11 cellular contexts compared by ENCODE assay signal in genomic region chr7:100677308-100678095, GRCh38. TPM values are rescaled to one million over a fixed set of nuclear protein-coding genes. Genes with fewer than 3 reads are reported as not detected.
DNase-seq lines count a peak whose midpoint lies in the region; ATAC-seq and TF ChIP-seq lines count a peak whose summit lies in the region.
"Had no signal": no experiment of that assay in that cellular context is flagged by ENCODE, and none has a peak within 500 bp of the region (broad histone marks: within the 10 kb centered on the region; RNA-seq: fewer than 3 reads in every experiment).

No MANE protein-coding gene starts in this region.

- ATAC-seq in CD4-positive, alpha-beta T cell (ENCODE audit: poor library complexity): no peak
- no peak for ATAC-seq in central memory CD8-positive, alpha-beta T cell (replicated peaks; ENCODE audit: extremely low read depth, poor library complexity, severe bottlenecking)
- ATAC-seq in HG03095 (IDR thresholded peaks at IDR 0.05; ENCODE audit: unreplicated experiment): no peak
- ATAC-seq in GM21515 (IDR thresholded peaks at IDR 0.05; ENCODE audit: unreplicated experiment): no peak
- ATAC-seq: HCT116 had no signal

- no peak for DNase-seq in CD4-positive, alpha-beta T cell
- DNase-seq in H7 (peak; percentile 63), neural progenitor cell (ENCODE audit: low spot score) (no peak), COLO668 (lab: John Stamatoyannopoulos, UW; ENCODE audit: unreplicated experiment) (no peak)
- DNase-seq in central memory CD8-positive, alpha-beta T cell (ENCODE audit: low spot score in 2 of 2): no peak
- DNase-seq: amygdala; effector memory CD4-positive, alpha-beta T cell had no signal

- H2AFZ ChIP-seq in neural progenitor cell (replicated peaks): no peak overlapping the region

- H3K9me3 Mint-ChIP-seq in CD4-positive, alpha-beta T cell: no peaks in the 10 kb centered on the region
- H3K9me3 Mint-ChIP-seq in central memory CD8-positive, alpha-beta T cell: no peaks in the 10 kb centered on the region
- no peaks in the 10 kb centered on the region for H3K9me3 Mint-ChIP-seq in neural progenitor cell

- H3K9me3 ChIP-seq in CD4-positive, alpha-beta T cell (ENCODE audit: control insufficient read depth, low read length): no peaks in the 10 kb centered on the region
- no peaks in the 10 kb centered on the region for H3K9me3 ChIP-seq in neural progenitor cell (ENCODE audit: low read depth)
- H3K9me3 ChIP-seq: Peyer's patch had no signal

- CTCF ChIA-PET in CD4-positive, alpha-beta T cell (lab: Charles Lee): interaction anchor here (0.9 to 1.0 kb wide), 2 partner anchors 15 to 28 kb away, joined by 3 to 5 read pairs; no protein-coding TSS in a partner anchor

- H3K27me3 ChIP-seq in CD4-positive, alpha-beta T cell (ENCODE audit: control insufficient read depth, insufficient read depth, low read length): no peaks in the 10 kb centered on the region
- peaks cover 2% of the 10 kb centered on the region; the same call in 1 of the 2 replicates for H3K27me3 ChIP-seq in H7 (ENCODE audit: control insufficient read depth, insufficient read depth, low read length)
- peaks cover 5% of the 10 kb centered on the region for H3K27me3 ChIP-seq in neural progenitor cell
- H3K27me3 ChIP-seq: Peyer's patch had no signal

- peak overlapping the region; percentile 86 for H3K27ac ChIP-seq in CD4-positive, alpha-beta T cell (ENCODE audit: low read depth, low read length)
- no peak overlapping the region for H3K27ac ChIP-seq in neural progenitor cell

- H3K79me2 ChIP-seq in neural progenitor cell (ENCODE audit: low read depth): peaks cover 19% of the 10 kb centered on the region

- H4K20me1 ChIP-seq in neural progenitor cell (ENCODE audit: low read depth): peaks cover 74% of the 10 kb centered on the region

- H3K36me3 Mint-ChIP-seq in CD4-positive, alpha-beta T cell (ENCODE audit: low read depth): peaks cover 68% of the 10 kb centered on the region
- H3K36me3 Mint-ChIP-seq in central memory CD8-positive, alpha-beta T cell (ENCODE audit: insufficient read depth): peaks cover 49% of the 10 kb centered on the region
- peaks cover 6% of the 10 kb centered on the region for H3K36me3 Mint-ChIP-seq in neural progenitor cell

- no peak overlapping the region for H3K4me2 ChIP-seq in neural progenitor cell

- POLR2A ChIA-PET in CD4-positive, alpha-beta T cell (lab: Charles Lee): interaction anchor here (1.0 to 10.6 kb wide), 8 partner anchors 14 to 248 kb away, joined by 3 to 92 read pairs (median 8); partner anchors contain the start of genes FBXO24, GIGYF1, LRCH4 and MEPCE

- peaks cover 51% of the 10 kb centered on the region for H3K4me1 Mint-ChIP-seq in CD4-positive, alpha-beta T cell (ENCODE audit: low read depth)
- peaks cover 24% of the 10 kb centered on the region for H3K4me1 Mint-ChIP-seq in central memory CD8-positive, alpha-beta T cell
- H3K4me1 Mint-ChIP-seq in neural progenitor cell: peaks cover 8% of the 10 kb centered on the region

- H3K4me3 ChIP-seq in H7 (ENCODE audit: insufficient read depth, low read depth, low read length): no peak overlapping the region
- H3K4me3 ChIP-seq in neural progenitor cell: no peak overlapping the region
- H3K4me3 ChIP-seq: Peyer's patch had no signal

- no peaks in the 10 kb centered on the region for H3K27me3 Mint-ChIP-seq in CD4-positive, alpha-beta T cell
- H3K27me3 Mint-ChIP-seq in central memory CD8-positive, alpha-beta T cell: no peaks in the 10 kb centered on the region
- H3K27me3 Mint-ChIP-seq in neural progenitor cell (ENCODE audit: insufficient read depth, low read depth): peaks cover 6% of the 10 kb centered on the region

- H3K4me3 Mint-ChIP-seq in CD4-positive, alpha-beta T cell: peak overlapping the region; percentile 97
- peak overlapping the region; percentile 57 for H3K4me3 Mint-ChIP-seq in central memory CD8-positive, alpha-beta T cell
- H3K4me3 Mint-ChIP-seq in neural progenitor cell: peak overlapping the region; percentile 88

- no peak overlapping the region for H3K9ac ChIP-seq in neural progenitor cell

- intact Hi-C loops in CD4-positive, alpha-beta T cell (cut with DNase I, micrococcal nuclease): loop anchor here in 1 of 2 experiments (2.0 to 5.0 kb wide), 3 partner anchors 13 to 200 kb away; partner anchors contain the start of gene TSC22D4

- H3K4me1 ChIP-seq in neural progenitor cell: no peaks in the 10 kb centered on the region

- peak overlapping the region; percentile 83 for H3K27ac Mint-ChIP-seq in CD4-positive, alpha-beta T cell
- H3K27ac Mint-ChIP-seq in central memory CD8-positive, alpha-beta T cell (ENCODE audit: low read depth): peak overlapping the region; percentile 76
- peak overlapping the region; percentile 93 for H3K27ac Mint-ChIP-seq in neural progenitor cell

- peaks cover 53% of the 10 kb centered on the region for H3F3A ChIP-seq in neural progenitor cell (ENCODE audit: low read depth)

- H3K36me3 ChIP-seq in H7 (replicated peaks; ENCODE audit: control insufficient read depth, insufficient read depth, low read length) (peaks cover 14% of the 10 kb centered on the region), neural progenitor cell (no peaks in the 10 kb centered on the region)

- no peak for TF ChIP-seq CTCF in CD4-positive, alpha-beta T cell (IDR thresholded peaks at IDR 0.05)
- no peak for TF ChIP-seq CTCF in neural progenitor cell (IDR thresholded peaks at IDR 0.05)

RNA-seq across cellular contexts. Expression of gene GNB2, which starts 4.0 kb away (rescaled TPM):
- total RNA-seq in CD4-positive, alpha-beta T cell: 10 to 100 TPM; 87.8 to 91.9 TPM
- 108 and 122 TPM in 2 replicates for total RNA-seq in H7 (2014; rRNA removed; shearing (Covaris generic))
- total RNA-seq in neural progenitor cell (ENCODE audit: low replicate concordance): 54.3 and 110 TPM in 2 replicates

RNA-seq across cellular contexts. Expression of gene GIGYF1, which starts 16.5 kb away (rescaled TPM):
- 10 to 100 TPM; 75.5 to 78.8 TPM for total RNA-seq in CD4-positive, alpha-beta T cell
- 48.2 and 66.4 TPM in 2 replicates for total RNA-seq in H7 (2014; rRNA removed; shearing (Covaris generic))
- total RNA-seq in neural progenitor cell (ENCODE audit: low replicate concordance): 24.2 and 64.5 TPM in 2 replicates

RNA-seq across cellular contexts. Expression of gene ACTL6B, which starts 21.3 kb away (rescaled TPM):
- not detected for total RNA-seq in CD4-positive, alpha-beta T cell
- total RNA-seq in H7 (2014; rRNA removed; shearing (Covaris generic)): 0.30 and 0.90 TPM in 2 replicates
- not detected in 2 replicates for total RNA-seq in neural progenitor cell (ENCODE audit: low replicate concordance)
- total RNA-seq: Peyer's patch had no signal

RNA-seq across cellular contexts. Expression of gene POP7, which starts 28.4 kb away (rescaled TPM):
- 1 to 10 TPM; 7.4 to 7.5 TPM for total RNA-seq in CD4-positive, alpha-beta T cell
- total RNA-seq in H7 (2014; rRNA removed; shearing (Covaris generic)): 95.0 and 128 TPM in 2 replicates
- 19.4 and 55.1 TPM in 2 replicates for total RNA-seq in neural progenitor cell (ENCODE audit: low replicate concordance)

RNA-seq across cellular contexts. Expression of gene TFR2, which starts 36.1 kb away (rescaled TPM):
- total RNA-seq in CD4-positive, alpha-beta T cell: 1 to 10 TPM; 1.7 to 2.3 TPM
- total RNA-seq in H7 (2014; rRNA removed; shearing (Covaris generic)): 2.0 and 4.4 TPM in 2 replicates
- total RNA-seq in neural progenitor cell (ENCODE audit: low replicate concordance): 0.34 and 1.9 TPM in 2 replicates
